Comparison of ENCODE assay signal across 9 cellular contexts in the genomic region with DNA sequence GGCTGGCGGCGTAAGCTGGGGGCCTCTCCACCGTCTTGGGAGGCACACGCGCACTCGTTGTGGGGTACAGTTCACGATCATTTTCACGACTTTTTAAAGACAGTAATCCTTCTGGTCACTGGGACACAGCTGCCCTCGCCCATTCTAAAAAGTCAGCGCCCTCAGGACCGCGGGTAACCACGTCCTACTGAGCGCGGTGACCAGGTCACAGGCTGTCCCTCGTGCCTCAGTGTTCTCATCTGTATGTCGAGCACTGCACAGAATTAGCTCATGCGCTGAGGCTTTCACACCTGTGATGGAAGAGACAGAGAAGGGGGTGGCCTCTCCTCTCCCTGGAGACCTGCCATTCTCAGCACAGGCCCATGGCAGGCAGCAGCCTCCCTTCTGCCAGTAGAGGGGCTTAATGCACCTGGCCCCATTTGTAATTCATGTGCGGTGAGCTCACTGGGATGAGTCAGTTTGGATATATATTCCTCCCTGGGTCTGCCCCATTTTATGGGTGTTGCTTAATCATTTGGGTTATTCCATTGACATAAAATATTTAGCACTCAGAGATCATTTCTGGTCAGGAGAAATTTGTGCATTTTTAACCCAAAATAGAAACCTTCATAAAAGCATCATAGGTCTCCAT. TPM values are rescaled to one million over a fixed set of nuclear protein-coding genes. Genes with fewer than 3 reads are reported as not detected.
A peak's percentile ranks its signal among the peaks of the same experiment; 100 is the strongest.
DNase-seq lines count a peak whose midpoint lies in the region; ATAC-seq and TF ChIP-seq lines count a peak whose summit lies in the region.
"Not testable (repeated sequence)": the region's sequence is repeated elsewhere in the genome, so short reads cannot be mapped to it uniquely, and the experiment has no call there.
"Had no signal": no experiment of that assay in that cellular context is flagged by ENCODE, and none has a peak within 500 bp of the region (broad histone marks: within the 10 kb centered on the region; RNA-seq: fewer than 3 reads in every experiment).

No MANE protein-coding gene starts in this region.

- DNase-seq in CD4-positive, alpha-beta memory T cell = peak in 4 of 5 donors; percentile 16 to 52 (median 31)
- DNase-seq in KG1 (lab: John Stamatoyannopoulos, UW) (peak; percentile 37), caudate nucleus (lab: John Stamatoyannopoulos, UW) (peak in 30 of 61 donors; percentile 8 to 90 (median 50))
- not testable (repeated sequence) for DNase-seq in Panc1 (ENCODE audit: low read depth, low spot score); left ventricle myocardium inferior
- peak; percentile 36 for DNase-seq in activated CD8-positive, alpha-beta T cell treated with anti-CD3 and anti-CD28 coated beads, Interleukin-2, amount 10 ng/mL, durations not matched to agents 7 days and 5 days

- intact Hi-C loops in CD4-positive, alpha-beta memory T cell (cut with micrococcal nuclease) = loop anchor here (1.0 to 10.0 kb wide), 6 partner anchors 25 to 644 kb away; a partner anchor contains a TSS
- intact Hi-C loops in Panc1 (cut with micrococcal nuclease; ENCODE audit: unreplicated experiment); left ventricle myocardium inferior (cut with micrococcal nuclease): not testable (repeated sequence)

- H3K27me3 ChIP-seq in CD4-positive, alpha-beta memory T cell (ENCODE audit: insufficient read depth, low read length); Panc1 (ENCODE audit: control insufficient read depth, insufficient read depth, low read length); left ventricle myocardium inferior (ENCODE audit: low read depth): not testable (repeated sequence)

- not testable (repeated sequence) for BruUV-seq in Panc1 (replicated peaks; lab: Mats Ljungman, UMichigan)

- not testable (repeated sequence) for ATAC-seq in Panc1; activated CD8-positive, alpha-beta T cell treated with anti-CD3 and anti-CD28 coated beads, Interleukin-2, amount 10 ng/mL, durations not matched to agents 7 days and 5 days

- H3K36me3 ChIP-seq in CD4-positive, alpha-beta memory T cell (ENCODE audit: insufficient read depth, low read length); Panc1 (ENCODE audit: control insufficient read depth, insufficient read depth, low read length); left ventricle myocardium inferior: not testable (repeated sequence)

- POLR2A ChIA-PET in CD4-positive, alpha-beta memory T cell (lab: Charles Lee; ENCODE audit: partially characterized antibody) = interaction anchor here (1.1 kb wide), 1 partner anchor 26 kb away, joined by 3 read pairs; no protein-coding TSS in a partner anchor
- POLR2A ChIA-PET in Panc1 (lab: Charles Lee); activated CD8-positive, alpha-beta T cell treated with anti-CD3 and anti-CD28 coated beads, Interleukin-2, amount 10 ng/mL, durations not matched to agents 7 days and 5 days (lab: Charles Lee): not testable (repeated sequence)

- H3K27ac Mint-ChIP-seq in CD4-positive, alpha-beta memory T cell = peak overlapping the region; percentile 87 to 96 (median 95)
- peak overlapping the region; percentile 83 for H3K27ac Mint-ChIP-seq in activated CD8-positive, alpha-beta T cell treated with anti-CD3 and anti-CD28 coated beads, Interleukin-2, amount 10 ng/mL, durations not matched to agents 7 days and 5 days
- peak overlapping the region; percentile 87 to 98 (median 89) for H3K27ac Mint-ChIP-seq in nephron
- peak overlapping the region; percentile 99 for H3K27ac Mint-ChIP-seq in stimulated activated naive CD8-positive, alpha-beta T cell treated with anti-CD3 and anti-CD28 coated beads, Interleukin-15, Interleukin-2, amounts not matched to agents 100 ng/mL and 50 ng/mL, for 24 hours

- in situ Hi-C loops in Panc1 (cut with HindIII; ENCODE audit: low pct_unique_long_range_greater_than_20kb, low sequenced_read_pairs) = not testable (repeated sequence)

- not testable (repeated sequence) for H3K4me1 ChIP-seq in CD4-positive, alpha-beta memory T cell (ENCODE audit: insufficient read depth, low read length); Panc1 (ENCODE audit: control insufficient read depth, insufficient read depth, low read length)
- H3K4me1 ChIP-seq in left ventricle myocardium inferior = peaks cover 13% of the 10 kb centered on the region

- peaks cover 11 to 22% (median 17%) of the 10 kb centered on the region in 4 donors for H3K4me1 Mint-ChIP-seq in CD4-positive, alpha-beta memory T cell
- peaks cover 28% of the 10 kb centered on the region for H3K4me1 Mint-ChIP-seq in activated CD8-positive, alpha-beta T cell treated with anti-CD3 and anti-CD28 coated beads, Interleukin-2, amount 10 ng/mL, durations not matched to agents 7 days and 5 days (ENCODE audit: low read depth)
- H3K4me1 Mint-ChIP-seq in nephron = peaks cover 17% of the 10 kb centered on the region
- peaks cover 24% of the 10 kb centered on the region for H3K4me1 Mint-ChIP-seq in stimulated activated naive CD8-positive, alpha-beta T cell treated with anti-CD3 and anti-CD28 coated beads, Interleukin-15, Interleukin-2, amounts not matched to agents 100 ng/mL and 50 ng/mL, for 24 hours (ENCODE audit: low read depth)

- not testable (repeated sequence) for H3K9me3 ChIP-seq in CD4-positive, alpha-beta memory T cell (ENCODE audit: control insufficient read depth in 1 of 2, low read length in 2 of 2); Panc1 (ENCODE audit: control insufficient read depth, insufficient read depth, low read depth, low read length); left ventricle myocardium inferior (replicated peaks)

- H3K4me3 Mint-ChIP-seq in CD4-positive, alpha-beta memory T cell = peak overlapping the region; percentile 90 to 99 (median 96)
- H3K4me3 Mint-ChIP-seq in activated CD8-positive, alpha-beta T cell treated with anti-CD3 and anti-CD28 coated beads, Interleukin-2, amount 10 ng/mL, durations not matched to agents 7 days and 5 days = peak overlapping the region; percentile 91
- H3K4me3 Mint-ChIP-seq in nephron = peak overlapping the region; percentile 95 to 99 (median 98)
- peak overlapping the region; percentile 96 for H3K4me3 Mint-ChIP-seq in stimulated activated naive CD8-positive, alpha-beta T cell treated with anti-CD3 and anti-CD28 coated beads, Interleukin-15, Interleukin-2, amounts not matched to agents 100 ng/mL and 50 ng/mL, for 24 hours

- H3K36me3 Mint-ChIP-seq in CD4-positive, alpha-beta memory T cell; activated CD8-positive, alpha-beta T cell treated with anti-CD3 and anti-CD28 coated beads, Interleukin-2, amount 10 ng/mL, durations not matched to agents 7 days and 5 days (ENCODE audit: low read depth); nephron (ENCODE audit: low read depth); stimulated activated naive CD8-positive, alpha-beta T cell treated with anti-CD3 and anti-CD28 coated beads, Interleukin-15, Interleukin-2, amounts not matched to agents 100 ng/mL and 50 ng/mL, for 24 hours (ENCODE audit: low read depth): not testable (repeated sequence)

- not testable (repeated sequence) for H3K9me3 Mint-ChIP-seq in CD4-positive, alpha-beta memory T cell; activated CD8-positive, alpha-beta T cell treated with anti-CD3 and anti-CD28 coated beads, Interleukin-2, amount 10 ng/mL, durations not matched to agents 7 days and 5 days (ENCODE audit: insufficient read depth); nephron; stimulated activated naive CD8-positive, alpha-beta T cell treated with anti-CD3 and anti-CD28 coated beads, Interleukin-15, Interleukin-2, amounts not matched to agents 100 ng/mL and 50 ng/mL, for 24 hours

- CTCF ChIA-PET in CD4-positive, alpha-beta memory T cell (lab: Charles Lee; ENCODE audit: partially characterized antibody) = interaction anchor here (1.1 kb wide), 1 partner anchor 13 kb away, joined by 6 read pairs; no protein-coding TSS in a partner anchor
- CTCF ChIA-PET in Panc1 (lab: Charles Lee) = interaction anchor here (0.6 kb wide), 1 partner anchor 1928 kb away, joined by 4 read pairs; no protein-coding TSS in a partner anchor
- CTCF ChIA-PET in activated CD8-positive, alpha-beta T cell treated with anti-CD3 and anti-CD28 coated beads, Interleukin-2, amount 10 ng/mL, durations not matched to agents 7 days and 5 days (lab: Charles Lee) = not testable (repeated sequence)

- not testable (repeated sequence) for H3K27me3 Mint-ChIP-seq in CD4-positive, alpha-beta memory T cell; activated CD8-positive, alpha-beta T cell treated with anti-CD3 and anti-CD28 coated beads, Interleukin-2, amount 10 ng/mL, durations not matched to agents 7 days and 5 days (ENCODE audit: low read depth); nephron (ENCODE audit: low read depth); stimulated activated naive CD8-positive, alpha-beta T cell treated with anti-CD3 and anti-CD28 coated beads, Interleukin-15, Interleukin-2, amounts not matched to agents 100 ng/mL and 50 ng/mL, for 24 hours

- H3K4me3 ChIP-seq in CD4-positive, alpha-beta memory T cell (ENCODE audit: low read length in 2 of 2) = peak overlapping the region in 1 of 2 donors; percentile 91
- peak overlapping the region; percentile 58 to 70 for H3K4me3 ChIP-seq in Panc1 (ENCODE audit: low read depth in 2 of 2, low read length in 2 of 2)
- H3K4me3 ChIP-seq in left ventricle myocardium inferior = peak overlapping the region; percentile 83

- peak overlapping the region; percentile 65 for H3K27ac ChIP-seq in CD4-positive, alpha-beta memory T cell (ENCODE audit: low read depth, low read length)
- H3K27ac ChIP-seq in Panc1 (ENCODE audit: low read length) = peak overlapping the region; percentile 77
- H3K27ac ChIP-seq in caudate nucleus (ENCODE audit: low read depth, low read length) = peak overlapping the region; percentile 93
- H3K27ac ChIP-seq in left ventricle myocardium inferior (replicated peaks) = peak overlapping the region; percentile 88

- TF ChIP-seq CTCF in Panc1 (IDR thresholded peaks at IDR 0.05); left ventricle myocardium inferior (IDR thresholded peaks at IDR 0.05; ENCODE audit: borderline replicate concordance); nephron (IDR thresholded peaks at IDR 0.05; ENCODE audit: unreplicated experiment in 3 of 3): not testable (repeated sequence)

RNA-seq across cellular contexts. Expression of a gene that starts 45.1 kb away (rescaled TPM):
- total RNA-seq in CD4-positive, alpha-beta memory T cell = not detected
- not detected for polyA plus RNA-seq in CD4-positive, alpha-beta memory T cell
- not detected for total RNA-seq in Panc1 (2021; ENCODE audit: unreplicated experiment)
- polyA plus RNA-seq in Panc1 (2012; ENCODE audit: insufficient read length) = not detected
- not detected for total RNA-seq in activated CD8-positive, alpha-beta T cell treated with anti-CD3 and anti-CD28 coated beads, Interleukin-2, amount 10 ng/mL, durations not matched to agents 7 days and 5 days
- not detected for total RNA-seq in left ventricle myocardium inferior
- total RNA-seq: left cardiac atrium had no signal
